ENCODE assay signal across 20 cellular contexts in the genomic region with DNA sequence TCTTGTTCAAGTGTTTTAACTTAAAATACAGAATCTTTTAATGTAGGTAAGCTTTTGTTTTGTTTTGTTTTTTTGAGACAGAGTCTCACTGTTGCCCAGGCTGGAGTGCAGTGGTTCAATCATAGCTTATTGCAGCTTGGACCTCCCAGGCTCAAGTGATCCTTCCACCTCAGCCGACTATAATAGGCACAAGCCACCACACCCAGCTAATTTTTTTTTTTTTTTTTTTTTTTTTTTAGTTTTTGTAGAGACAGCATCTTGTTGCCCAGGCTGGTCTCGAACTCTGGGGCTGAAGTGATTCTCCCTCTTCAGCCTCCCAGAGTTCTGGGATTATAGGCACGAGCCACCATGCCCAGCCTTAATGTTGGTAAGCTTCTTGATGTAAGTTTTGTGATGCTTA. TPM values are rescaled to one million over a fixed set of nuclear protein-coding genes. Genes with fewer than 3 reads are reported as not detected.
A peak's percentile ranks its signal among the peaks of the same experiment; 100 is the strongest.
DNase-seq lines count a peak whose midpoint lies in the region; ATAC-seq, FAIRE-seq and TF ChIP-seq lines count a peak whose summit lies in the region.
"Had no signal": no experiment of that assay in that cellular context is flagged by ENCODE, and none has a peak within 500 bp of the region (broad histone marks: within the 10 kb centered on the region; RNA-seq: fewer than 3 reads in every experiment).

No MANE protein-coding gene starts in this region.

- intact Hi-C loops in stomach (cut with DNase I; ENCODE audit: low total_unique reads): loop anchor here (10.0 kb wide), 1 partner anchor 71 kb away; no protein-coding TSS in a partner anchor

- peaks cover 39% of the 10 kb centered on the region for H3F3A ChIP-seq in SK-N-SH (replicated peaks; ENCODE audit: insufficient read depth)

- H3K9me1 ChIP-seq in keratinocyte (ENCODE audit: control insufficient read depth, extremely low read depth, insufficient read depth, low read length): no peaks in the 10 kb centered on the region

- dilution Hi-C loops in keratinocyte (cut with MboI; ENCODE audit: extremely low pct_ligation_motif_present, low sequenced_read_pairs): loop anchor here (25.0 kb wide), 1 partner anchor 239 kb away; a partner anchor contains a TSS

- H3K4me2 ChIP-seq in SK-N-SH (peak overlapping the region; percentile 54; the same call in 1 of the 2 replicates), keratinocyte (ENCODE audit: control insufficient read depth, extremely low read depth, insufficient read depth, low read depth, low read length) (peak overlapping the region; percentile 68)

- H3K9ac ChIP-seq in SK-N-SH (no peak overlapping the region), keratinocyte (ENCODE audit: control insufficient read depth, extremely low read depth, insufficient read depth, low read length) (no peak overlapping the region)
- H3K9ac ChIP-seq: BLaER1 treated with 17β-estradiol and CSF1 and Interleukin-3, amounts not matched to agents 10 nM and 100 nM had no signal

- TF ChIP-seq EP300 in SK-N-SH (IDR thresholded peaks at IDR 0.05; ENCODE audit: borderline replicate concordance in 1 of 2, low read depth in 1 of 2, low read length in 1 of 2) (no peak), stomach (IDR thresholded peaks at IDR 0.05) (no peak)

- H3K4me1 ChIP-seq in SK-N-SH (ENCODE audit: control insufficient read depth in 1 of 2, insufficient read depth in 2 of 2, low read depth in 1 of 2, low read length in 1 of 2) (peaks cover 16 to 27% of the 10 kb centered on the region in 2 experiments), SJCRH30 (peaks cover 46% of the 10 kb centered on the region), keratinocyte (ENCODE audit: control insufficient read depth, extremely low read depth, insufficient read depth, low read length) (peaks cover 30% of the 10 kb centered on the region), stomach (peaks cover 0 to 20% (median 15%) of the 10 kb centered on the region in 4 donors)
- H3K4me1 ChIP-seq: breast epithelium, testis had no signal

- H3K9me3 ChIP-seq in SK-N-SH: no peaks in the 10 kb centered on the region
- no peaks in the 10 kb centered on the region for H3K9me3 ChIP-seq in SJCRH30 (replicated peaks)
- H3K9me3 ChIP-seq in keratinocyte (ENCODE audit: control insufficient read depth, low read depth, low read length): no peaks in the 10 kb centered on the region
- no peaks in the 10 kb centered on the region for H3K9me3 ChIP-seq in stomach
- H3K9me3 ChIP-seq: breast epithelium, lower lobe of right lung, testis had no signal

- POLR2A ChIA-PET in SK-N-SH (lab: Yijun Ruan, JAX): interaction anchor here (0.6 kb wide), 1 partner anchor 45 kb away, joined by 3 read pairs; no protein-coding TSS in a partner anchor

- CTCF ChIA-PET in SK-N-SH (lab: Yijun Ruan, JAX): interaction anchor here (0.9 to 1.3 kb wide), 3 partner anchors 16 to 167 kb away, joined by 3 read pairs; no protein-coding TSS in a partner anchor

- DNase-seq in SK-N-SH (no peak), SJCRH30 (peak in 1 of 2 experiments; percentile 30), keratinocyte (ENCODE audit: low read depth, low spot score) (no peak), stomach (no peak), anterior cingulate cortex (lab: John Stamatoyannopoulos, UW) (no peak), foreskin fibroblast (no peak), hepatic stellate cell (ENCODE audit: low spot score) (no peak)
- DNase-seq: activated CD8-positive, alpha-beta T cell treated with anti-CD3 and anti-CD28 coated beads, Interleukin-2, amount 10 ng/mL, durations not matched to agents 7 days and 5 days; activated T-cell treated with anti-CD3 and anti-CD28 coated beads, Interleukin-2, amount 50 U/mL, for 48 hours; erythroblast; lower lobe of right lung; naive thymus-derived CD8-positive, alpha-beta T cell; T-cell; testis had no signal

- H3K27ac ChIP-seq in SK-N-SH (ENCODE audit: low read depth in 2 of 2, low read length in 1 of 2): peak overlapping the region; percentile 44 to 83; a peak in 3 of 4 replicates
- peak overlapping the region; percentile 91 for H3K27ac ChIP-seq in SJCRH30
- H3K27ac ChIP-seq in keratinocyte (ENCODE audit: control insufficient read depth, insufficient read depth, low read length): no peak overlapping the region
- H3K27ac ChIP-seq in stomach: peak overlapping the region in 4 of 5 donors; percentile 7 to 51 (median 38)
- H3K27ac ChIP-seq: 22Rv1; BLaER1 treated with 17β-estradiol and CSF1 and Interleukin-3, amounts not matched to agents 10 nM and 100 nM; lower lobe of right lung; testis had no signal

- H2AFZ ChIP-seq in SK-N-SH (ENCODE audit: low read depth) (0 out of 2 replicates have a peak overlapping the region, but pooled peaks have one; percentile 56), keratinocyte (ENCODE audit: control insufficient read depth, low read length) (no peak overlapping the region)

- TF ChIP-seq CTCF in SK-N-SH (IDR thresholded peaks at IDR 0.05) (no peak), keratinocyte (optimal IDR thresholded peaks at IDR 0.05 in 1 of 3, IDR thresholded peaks at IDR 0.05 in 1 of 3, conservative IDR thresholded peaks at IDR 0.05 in 1 of 3; ENCODE audit: extremely low read depth in 1 of 3, insufficient read depth in 2 of 3, low read length in 3 of 3) (no peak), stomach (IDR thresholded peaks at IDR 0.05) (no peak), foreskin fibroblast (IDR thresholded peaks at IDR 0.05; ENCODE audit: low read depth, low read length) (no peak)

- H3K79me2 ChIP-seq in SK-N-SH (ENCODE audit: insufficient read depth): peaks cover 42% of the 10 kb centered on the region
- peaks cover 1% of the 10 kb centered on the region for H3K79me2 ChIP-seq in keratinocyte (ENCODE audit: control insufficient read depth, insufficient read depth, low read length)

- TF ChIP-seq POLR2A in stomach (IDR thresholded peaks at IDR 0.05): no peak

- H3K4me3 ChIP-seq in SK-N-SH (ENCODE audit: low read depth in 2 of 2, low read length in 1 of 2) (no peak overlapping the region), SJCRH30 (no peak overlapping the region), keratinocyte (ENCODE audit: control insufficient read depth in 2 of 3, extremely low read depth in 1 of 3, insufficient read depth in 2 of 3, low read depth in 1 of 3, low read length in 3 of 3) (no peak overlapping the region), stomach (no peak overlapping the region), foreskin fibroblast (ENCODE audit: low read depth in 1 of 2, low read length in 2 of 2) (no peak overlapping the region)
- H3K4me3 ChIP-seq: BLaER1 treated with 17β-estradiol and CSF1 and Interleukin-3, amounts not matched to agents 10 nM and 100 nM; breast epithelium; lower lobe of right lung; testis had no signal

- no peak for ATAC-seq in SK-N-SH treated with all-trans-retinoic acid at 6 μM for 48 hours
- ATAC-seq: activated CD8-positive, alpha-beta T cell treated with anti-CD3 and anti-CD28 coated beads, Interleukin-2, amount 10 ng/mL, durations not matched to agents 7 days and 5 days; activated naive CD4-positive, alpha-beta T cell treated with anti-CD3 and anti-CD28 coated beads, Interleukin-2, amount 50 U/mL, for 72 hours; lower lobe of right lung; naive thymus-derived CD8-positive, alpha-beta T cell; T-cell had no signal

- H3K36me3 ChIP-seq in SK-N-SH (replicated peaks in 1 of 2; ENCODE audit: control insufficient read depth in 1 of 2, insufficient read depth in 2 of 2, low read length in 1 of 2) (peaks cover 20 to 23% of the 10 kb centered on the region in 2 experiments), SJCRH30 (no peaks in the 10 kb centered on the region), keratinocyte (ENCODE audit: control insufficient read depth in 2 of 2, extremely low read depth in 1 of 2, insufficient read depth in 2 of 2, low read length in 2 of 2) (no peaks in the 10 kb centered on the region), stomach (peaks cover 0 to 12% (median 5%) of the 10 kb centered on the region in 4 donors)
- H3K36me3 ChIP-seq: breast epithelium had no signal

- H3K27me3 ChIP-seq in SK-N-SH (ENCODE audit: insufficient read depth) (no peaks in the 10 kb centered on the region), SJCRH30 (no peaks in the 10 kb centered on the region), keratinocyte (ENCODE audit: control insufficient read depth, extremely low read depth, insufficient read depth, low read length) (no peaks in the 10 kb centered on the region), stomach (no peaks in the 10 kb centered on the region)
- H3K27me3 ChIP-seq: BLaER1 treated with 17β-estradiol and CSF1 and Interleukin-3, amounts not matched to agents 10 nM and 100 nM; breast epithelium; testis had no signal

- 74% methylated on average over 3 of the region's 3 CpGs for WGBS in SK-N-SH (ENCODE audit: low lambda C conversion rate)
- 42 to 76% (median 69%) methylated on average over 3 of the region's 3 CpGs for WGBS in stomach, 5 donors

- no peaks in the 10 kb centered on the region for H3K9me2 ChIP-seq in SK-N-SH

- TF ChIP-seq RAD21 in SK-N-SH (IDR thresholded peaks at IDR 0.05; ENCODE audit: low read length): no peak

- no peak for FAIRE-seq in keratinocyte (lab: Jason Lieb, UNC)
- FAIRE-seq: D721Med had no signal

- no peaks in the 10 kb centered on the region for H4K20me1 ChIP-seq in SK-N-SH (ENCODE audit: insufficient read depth)
- no peaks in the 10 kb centered on the region for H4K20me1 ChIP-seq in keratinocyte (ENCODE audit: control insufficient read depth, extremely low read depth, insufficient read depth, low read length)
- H4K20me1 ChIP-seq: BLaER1 treated with 17β-estradiol and CSF1 and Interleukin-3, amounts not matched to agents 10 nM and 100 nM had no signal

TF ChIP-seq in SK-N-SH, 30 proteins besides CTCF, POLR2A, EP300 and RAD21 (continues in another document):
- TF ChIP-seq EZH2phosphoT487 (IDR thresholded peaks at IDR 0.05; ENCODE audit: borderline replicate concordance, low read depth): no peak
- no peak for TF ChIP-seq YY1 (IDR thresholded peaks at IDR 0.05; ENCODE audit: low read depth)

TF ChIP-seq in SK-N-SH treated with all-trans-retinoic acid at 6 μM for 48 hours, 23 proteins besides CTCF, POLR2A, EP300 and RAD21 (continues in another document):
- TF ChIP-seq OSR1 (CRISPR knock-in tag; IDR thresholded peaks at IDR 0.05) (no peak), ESRRG (CRISPR knock-in tag; IDR thresholded peaks at IDR 0.05) (no peak), ZC3H10 (CRISPR knock-in tag; IDR thresholded peaks at IDR 0.05) (no peak)

RNA-seq across cellular contexts. Expression of a gene that starts 3.3 kb away (rescaled TPM):
- 39.4 and 54.3 TPM in 2 replicates for polyA plus RNA-seq in SK-N-SH (2012; rRNA removed)
- 20.2 and 22.6 TPM in 2 replicates for polyA plus RNA-seq in SK-N-SH (2012; cell fraction: cytosol; rRNA removed)
- polyA plus RNA-seq in SK-N-SH (2012; cell fraction: nucleus; rRNA removed): 204 and 279 TPM in 2 replicates
- 11.7 and 14.6 TPM in 2 replicates for total RNA-seq in SJCRH30 (2014; rRNA removed; shearing (Covaris generic))
- polyA plus RNA-seq in keratinocyte: 9.6 to 20.5 TPM (median 15.8 TPM) in 3 replicates
- polyA plus RNA-seq in keratinocyte (2011; ENCODE audit: low read depth): 3.1 TPM
- polyA plus RNA-seq in keratinocyte (2011; cell fraction: cytosol; rRNA removed): 4.4 and 9.1 TPM in 2 replicates
- 49.8 and 56.3 TPM in 2 replicates for polyA plus RNA-seq in keratinocyte (2011; cell fraction: nucleus; rRNA removed)
- 7.2 and 14.2 TPM in 2 replicates for polyA plus RNA-seq in keratinocyte (2012; ENCODE audit: low replicate concordance)
- 7.5 to 10.6 TPM (median 9.5 TPM) in 3 replicates for polyA minus RNA-seq in keratinocyte
- 5.8 TPM for polyA minus RNA-seq in keratinocyte (2011; cell fraction: cytosol; rRNA and poly(A)+ RNA removed)
- 8.0 and 16.5 TPM in 2 replicates for polyA minus RNA-seq in keratinocyte (2011; cell fraction: nucleus; rRNA and poly(A)+ RNA removed)
- 10 to 100 TPM in 4 of 5 donors, 1 to 10 TPM in 1; 9.3 to 54.3 (median 50.4) TPM for total RNA-seq in stomach
- 10 to 100 TPM in 1 of 3 donors, 1 to 10 TPM in 2; 7.2 to 28.1 (median 7.8) TPM for polyA plus RNA-seq in stomach
